Comparison of ENCODE assay signal across 8 cellular contexts in genomic region chr18:7567487-7568425, GRCh38. TPM values are rescaled to one million over a fixed set of nuclear protein-coding genes. Genes with fewer than 3 reads are reported as not detected.
A peak's percentile ranks its signal among the peaks of the same experiment; 100 is the strongest.
DNase-seq lines count a peak whose midpoint lies in the region; ATAC-seq and TF ChIP-seq lines count a peak whose summit lies in the region.

No MANE protein-coding gene starts in this region.

- TF ChIP-seq CTCF in astrocyte of the spinal cord (IDR thresholded peaks at IDR 0.05; ENCODE audit: low read depth, low read length): peak; percentile 3
- no peak for TF ChIP-seq CTCF in right atrium auricular region (IDR thresholded peaks at IDR 0.05)
- TF ChIP-seq CTCF in prostate gland (IDR thresholded peaks at IDR 0.05): no peak

- H3K9me3 ChIP-seq in right atrium auricular region (no peaks in the 10 kb centered on the region), prostate gland (no peaks in the 10 kb centered on the region)

- H3K36me3 ChIP-seq in right atrium auricular region (no peaks in the 10 kb centered on the region), prostate gland (no peaks in the 10 kb centered on the region)

- H3K27ac Mint-ChIP-seq in activated CD4-positive, alpha-beta T cell treated with anti-CD3 and anti-CD28 coated beads, Interleukin-2, amount 10 ng/mL, durations not matched to agents 24 days and 14 days: no peak overlapping the region

- peaks cover 3% of the 10 kb centered on the region for H3K4me1 Mint-ChIP-seq in activated CD4-positive, alpha-beta T cell treated with anti-CD3 and anti-CD28 coated beads, Interleukin-2, amount 10 ng/mL, durations not matched to agents 24 days and 14 days

- WGBS in prostate gland: under 1% methylated on average over 51 of the region's 107 CpGs

- ATAC-seq in GM21526 (IDR thresholded peaks at IDR 0.05; ENCODE audit: low FRiP score, unreplicated experiment): no peak

- H3K4me3 ChIP-seq in astrocyte of the spinal cord (ENCODE audit: low read depth, low read length) (peak overlapping the region; percentile 84), right atrium auricular region (peak overlapping the region; percentile 91 to 94), prostate gland (peak overlapping the region; percentile 79 to 82)

- H3K27ac ChIP-seq in right atrium auricular region (peak overlapping the region; percentile 96 to 97), prostate gland (peak overlapping the region; percentile 90 to 97)

- no peaks in the 10 kb centered on the region for H3K9me3 Mint-ChIP-seq in activated CD4-positive, alpha-beta T cell treated with anti-CD3 and anti-CD28 coated beads, Interleukin-2, amount 10 ng/mL, durations not matched to agents 24 days and 14 days

- no peaks in the 10 kb centered on the region for H3K36me3 Mint-ChIP-seq in activated CD4-positive, alpha-beta T cell treated with anti-CD3 and anti-CD28 coated beads, Interleukin-2, amount 10 ng/mL, durations not matched to agents 24 days and 14 days (ENCODE audit: low read depth)

- H3K4me1 ChIP-seq in right atrium auricular region: peaks cover 0 to 23% of the 10 kb centered on the region in 2 donors
- H3K4me1 ChIP-seq in prostate gland (replicated peaks): no peaks in the 10 kb centered on the region

- H3K27me3 Mint-ChIP-seq in activated CD4-positive, alpha-beta T cell treated with anti-CD3 and anti-CD28 coated beads, Interleukin-2, amount 10 ng/mL, durations not matched to agents 24 days and 14 days: peaks cover 50% of the 10 kb centered on the region

- in situ Hi-C loops in KBM-7 (cut with MboI; ENCODE audit: low pct_unique_long_range_greater_than_20kb, low sequenced_read_pairs): no loop called here
- in situ Hi-C loops in astrocyte of the spinal cord (cut with HindIII; ENCODE audit: low sequenced_read_pairs): no loop called here

- peak; percentile 58 for DNase-seq in activated CD4-positive, alpha-beta T cell treated with anti-CD3 and anti-CD28 coated beads, Interleukin-2, amount 10 ng/mL, durations not matched to agents 24 days and 14 days
- DNase-seq in activated CD4-positive, alpha-beta T cell treated with anti-CD3 and anti-CD28 coated beads for 1 hour: no peak
- DNase-seq in KBM-7: peak; percentile 49
- DNase-seq in astrocyte of the spinal cord (ENCODE audit: low read depth, low spot score): peak; percentile 65
- peak; percentile 71 for DNase-seq in right atrium auricular region (ENCODE audit: low spot score)
- peak; percentile 28 for DNase-seq in prostate gland (ENCODE audit: low spot score)
- no peak for DNase-seq in DMS153 (lab: John Stamatoyannopoulos, UW)

- H3K27me3 ChIP-seq in right atrium auricular region (no peaks in the 10 kb centered on the region), prostate gland (replicated peaks; ENCODE audit: insufficient read depth) (no peaks in the 10 kb centered on the region)

- intact Hi-C loops in activated CD4-positive, alpha-beta T cell treated with anti-CD3 and anti-CD28 coated beads, Interleukin-2, amount 10 ng/mL, durations not matched to agents 24 days and 14 days (cut with micrococcal nuclease): no loop called here
- intact Hi-C loops in prostate gland (cut with DNase I): loop anchor here (1.0 to 10.0 kb wide), 5 partner anchors 107 to 915 kb away; no protein-coding TSS in a partner anchor

- TF ChIP-seq POLR2A in prostate gland (IDR thresholded peaks at IDR 0.05): no peak

- H3K4me3 Mint-ChIP-seq in activated CD4-positive, alpha-beta T cell treated with anti-CD3 and anti-CD28 coated beads, Interleukin-2, amount 10 ng/mL, durations not matched to agents 24 days and 14 days: no peak overlapping the region

RNA-seq across cellular contexts. Expression of gene PTPRM, which starts 0.6 kb away (rescaled TPM):
- 6.8 and 11.5 TPM in 2 replicates for total RNA-seq in activated CD4-positive, alpha-beta T cell treated with anti-CD3 and anti-CD28 coated beads, Interleukin-2, amount 10 ng/mL, durations not matched to agents 24 days and 14 days
- total RNA-seq in right atrium auricular region (100 to 1,000 TPM in 1 of 2 donors, 10 to 100 TPM in 1; 80.1 to 106 TPM), prostate gland (10 to 100 TPM; 32.9 to 92.6 TPM)

Comparison
In these comparisons a context has a peak if more than half of its experiments do, and no peak if none do; other contexts are left out.
1. DNase-seq: peak in activated CD4-positive, alpha-beta T cell treated with anti-CD3 and anti-CD28 coated beads, Interleukin-2, amount 10 ng/mL, durations not matched to agents 24 days and 14 days (single experiment), KBM-7 (single experiment), astrocyte of the spinal cord (single experiment), right atrium auricular region (single experiment) and prostate gland (single experiment); none in activated CD4-positive, alpha-beta T cell treated with anti-CD3 and anti-CD28 coated beads for 1 hour (single experiment) and DMS153 (single experiment).
2. Peak in every context shown above with its lines, with median percentiles within 50 percentile points of each other: H3K4me3 ChIP-seq.